24 cellular contexts compared by ENCODE assay signal in genomic region chr1:235586413-235586812, GRCh38.
"Had no signal": no experiment of that assay in that cellular context is flagged by ENCODE, and none has a peak within 500 bp of the region (broad histone marks: within the 10 kb centered on the region; RNA-seq: fewer than 3 reads in every experiment).

No MANE protein-coding gene starts in this region.

- H3K9me3 ChIP-seq: neutrophil, pancreas, psoas muscle, right atrium auricular region had no signal

- H3K27ac ChIP-seq: neutrophil, pancreas, psoas muscle, right atrium auricular region, tibial artery had no signal

- H3K36me3 ChIP-seq: neutrophil, pancreas, right atrium auricular region, tibial artery had no signal

- H3K4me1 ChIP-seq: pancreas, psoas muscle, right atrium auricular region, tibial artery had no signal

- FAIRE-seq: astrocyte, frontal cortex, pancreas had no signal

- H3K27me3 ChIP-seq: pancreas, right atrium auricular region had no signal

- DNase-seq: activated CD4-positive, alpha-beta memory T cell treated with anti-CD3 and anti-CD28 coated beads, Interleukin-2, amount 10 ng/mL, durations not matched to agents 7 days and 5 days; activated CD4-positive, alpha-beta T cell treated with anti-CD3 and anti-CD28 coated beads, Interleukin-2, amount 10 ng/mL, durations not matched to agents 24 days and 14 days; central memory CD4-positive, alpha-beta T cell; dermis blood vessel endothelial cell; effector CD8-positive, alpha-beta T cell; head of caudate nucleus; hypothalamus; islet precursor cell; left cardiac atrium; naive B cell; pancreas; psoas muscle; stimulated activated CD4-positive, alpha-beta T cell treated with anti-CD3 and anti-CD28 coated beads, Interleukin-12 subunit alpha, Interleukin-12 subunit beta, amount 100 ng/mL, for 4 hours; stimulated activated CD4-positive, alpha-beta T cell treated with anti-CD3 and anti-CD28 coated beads, Interleukin-4, amount 100 ng/mL, for 4 hours; substantia nigra; SW 1271; T-helper 17 cell had no signal

- H3K4me3 ChIP-seq: pancreas, psoas muscle, right atrium auricular region, tibial artery had no signal

- ATAC-seq: activated CD4-positive, CD25-positive, alpha-beta regulatory T cell treated with anti-CD3 and anti-CD28 coated beads, Interleukin-2, amount 50 U/mL, for 24 hours; esophagus mucosa; left cardiac atrium; pancreas; psoas muscle; T-helper 17 cell had no signal
